25 cellular contexts compared by ENCODE assay signal in genomic region chr12:100337727-100338126, GRCh38. TPM values are rescaled to one million over a fixed set of nuclear protein-coding genes. Genes with fewer than 3 reads are reported as not detected.
"Had no signal": no experiment of that assay in that cellular context is flagged by ENCODE, and none has a peak within 500 bp of the region (broad histone marks: within the 10 kb centered on the region; RNA-seq: fewer than 3 reads in every experiment).

No MANE protein-coding gene starts in this region.

- H3K27ac Mint-ChIP-seq: activated CD4-positive, alpha-beta T cell treated with anti-CD3 and anti-CD28 coated beads, Interleukin-2, amount 10 ng/mL, durations not matched to agents 7 days and 5 days; activated CD8-positive, alpha-beta T cell treated with anti-CD3 and anti-CD28 coated beads, Interleukin-2, amount 10 ng/mL, durations not matched to agents 7 days and 5 days; activated naive CD4-positive, alpha-beta T cell treated with anti-CD3 and anti-CD28 coated beads for 36 hours; activated T-cell treated with anti-CD3 and anti-CD28 coated beads, Interleukin-2, amount 50 U/mL, for 24 hours; activated T-helper 2 cell treated with anti-CD3 and anti-CD28 coated beads, Interferon-gamma antibody, Interleukin-2, Interleukin-4, amounts not matched to agents 10 μg/mL and 5 μg/mL and 100 μg/mL, durations not matched to agents 14 hours and 24 hours and 36 hours; stimulated activated naive CD8-positive, alpha-beta T cell treated with anti-CD3 and anti-CD28 coated beads, Interleukin-15, amount 100 ng/mL, for 72 hours had no signal

- H3K27me3 ChIP-seq: brain microvascular endothelial cell had no signal

- DNase-seq: activated CD4-positive, alpha-beta T cell treated with anti-CD3 and anti-CD28 coated beads, Interleukin-2, amount 10 ng/mL, durations not matched to agents 7 days and 5 days; activated CD8-positive, alpha-beta T cell treated with anti-CD3 and anti-CD28 coated beads, Interleukin-2, amount 10 ng/mL, durations not matched to agents 7 days and 5 days; activated naive CD4-positive, alpha-beta T cell treated with anti-CD3 and anti-CD28 coated beads for 36 hours; activated T-cell treated with anti-CD3 and anti-CD28 coated beads, Interleukin-2, amount 50 U/mL, for 24 hours; brain microvascular endothelial cell; central memory CD4-positive, alpha-beta T cell; cortex of kidney; erythroblast; foreskin melanocyte; glutamatergic neuron; hippocampal formation; left ventricle myocardium superior; mesenchymal stem cell; naive thymus-derived CD8-positive, alpha-beta T cell; stimulated activated CD4-positive, alpha-beta T cell treated with anti-CD3 and anti-CD28 coated beads, Interleukin-4, amount 100 ng/mL, for 1 hour; stimulated activated naive CD8-positive, alpha-beta T cell treated with anti-CD3 and anti-CD28 coated beads, Interleukin-15, amount 100 ng/mL, for 72 hours; T1000 had no signal

- ATAC-seq: activated CD4-positive, CD25-positive, alpha-beta regulatory T cell treated with anti-CD3 and anti-CD28 coated beads, Interleukin-2, amount 50 U/mL, for 24 hours; activated CD8-positive, alpha-beta T cell treated with anti-CD3 and anti-CD28 coated beads, Interleukin-2, amount 10 ng/mL, durations not matched to agents 7 days and 5 days; left ventricle myocardium superior; naive thymus-derived CD8-positive, alpha-beta T cell; sciatic nerve; stimulated activated naive CD8-positive, alpha-beta T cell treated with anti-CD3 and anti-CD28 coated beads, Interleukin-15, amount 100 ng/mL, for 72 hours had no signal

- H3K27ac ChIP-seq: brain microvascular endothelial cell had no signal

- H3K27me3 Mint-ChIP-seq: activated CD4-positive, alpha-beta T cell treated with anti-CD3 and anti-CD28 coated beads, Interleukin-2, amount 10 ng/mL, durations not matched to agents 7 days and 5 days; activated T-cell treated with anti-CD3 and anti-CD28 coated beads, Interleukin-2, amount 50 U/mL, for 24 hours; naive thymus-derived CD8-positive, alpha-beta T cell; stimulated activated naive CD8-positive, alpha-beta T cell treated with anti-CD3 and anti-CD28 coated beads, Interleukin-15, amount 100 ng/mL, for 72 hours had no signal

- H3K4me3 ChIP-seq: smooth muscle cell had no signal

- FAIRE-seq: endometrium, keratinocyte had no signal

- H3K9me3 Mint-ChIP-seq: activated CD4-positive, alpha-beta T cell treated with anti-CD3 and anti-CD28 coated beads, Interleukin-2, amount 10 ng/mL, durations not matched to agents 7 days and 5 days; activated T-cell treated with anti-CD3 and anti-CD28 coated beads, Interleukin-2, amount 50 U/mL, for 24 hours; activated T-helper 2 cell treated with anti-CD3 and anti-CD28 coated beads, Interferon-gamma antibody, Interleukin-2, Interleukin-4, amounts not matched to agents 10 μg/mL and 5 μg/mL and 100 μg/mL, durations not matched to agents 14 hours and 24 hours and 36 hours had no signal

- H3K4me3 Mint-ChIP-seq: activated CD4-positive, alpha-beta T cell treated with anti-CD3 and anti-CD28 coated beads, Interleukin-2, amount 10 ng/mL, durations not matched to agents 7 days and 5 days; activated CD8-positive, alpha-beta T cell treated with anti-CD3 and anti-CD28 coated beads, Interleukin-2, amount 10 ng/mL, durations not matched to agents 7 days and 5 days; activated naive CD4-positive, alpha-beta T cell treated with anti-CD3 and anti-CD28 coated beads for 36 hours; activated T-cell treated with anti-CD3 and anti-CD28 coated beads, Interleukin-2, amount 50 U/mL, for 24 hours; naive thymus-derived CD8-positive, alpha-beta T cell; stimulated activated naive CD8-positive, alpha-beta T cell treated with anti-CD3 and anti-CD28 coated beads, Interleukin-15, amount 100 ng/mL, for 72 hours had no signal

- H3K4me2 ChIP-seq: smooth muscle cell had no signal

- H3K4me1 Mint-ChIP-seq: activated CD4-positive, alpha-beta T cell treated with anti-CD3 and anti-CD28 coated beads, Interleukin-2, amount 10 ng/mL, durations not matched to agents 7 days and 5 days; naive thymus-derived CD8-positive, alpha-beta T cell; stimulated activated naive CD8-positive, alpha-beta T cell treated with anti-CD3 and anti-CD28 coated beads, Interleukin-15, amount 100 ng/mL, for 72 hours had no signal

RNA-seq across cellular contexts. Expression of gene SLC17A8, which starts 19.1 kb away (rescaled TPM):
- total RNA-seq: activated CD4-positive, alpha-beta T cell treated with anti-CD3 and anti-CD28 coated beads, Interleukin-2, amount 10 ng/mL, durations not matched to agents 7 days and 5 days; activated CD8-positive, alpha-beta T cell treated with anti-CD3 and anti-CD28 coated beads, Interleukin-2, amount 10 ng/mL, durations not matched to agents 7 days and 5 days; activated naive CD4-positive, alpha-beta T cell treated with anti-CD3 and anti-CD28 coated beads for 36 hours; activated T-helper 2 cell treated with anti-CD3 and anti-CD28 coated beads, Interferon-gamma antibody, Interleukin-2, Interleukin-4, amounts not matched to agents 10 μg/mL and 5 μg/mL and 100 μg/mL, durations not matched to agents 14 hours and 24 hours and 36 hours; left ventricle myocardium superior; naive thymus-derived CD8-positive, alpha-beta T cell; osteocyte; sciatic nerve; smooth muscle cell; T-helper 1 cell treated with Interleukin-12 subunit alpha and Interleukin-12 subunit beta and Interleukin-4 antibody, amounts not matched to agents 30 ng/mL and 1 ng/mL, for 36 hours had no signal
- polyA plus RNA-seq: keratinocyte; naive thymus-derived CD8-positive, alpha-beta T cell; smooth muscle cell had no signal
